In genomic region chr6:15423286-15423957, GRCh38 we compare ENCODE assay signal across 1 cellular context.
TF ChIP-seq lines count a peak whose summit lies in the region.

No MANE protein-coding gene starts in this region.

TF ChIP-seq in IMR-90, 13 proteins besides CTCF, POLR2A, EP300 and RAD21 (continued from another document):
- TF ChIP-seq USF2 (IDR thresholded peaks at IDR 0.05; ENCODE audit: low read depth, low read length) (no peak), RFX5 (IDR thresholded peaks at IDR 0.05; ENCODE audit: low read depth, low read length) (no peak), MAFK (IDR thresholded peaks at IDR 0.05; ENCODE audit: low read depth, low read length) (no peak), NFE2L2 (IDR thresholded peaks at IDR 0.05; ENCODE audit: low read depth, low read length) (no peak)
